Comparison of ENCODE assay signal across 8 cellular contexts in the genomic region with DNA sequence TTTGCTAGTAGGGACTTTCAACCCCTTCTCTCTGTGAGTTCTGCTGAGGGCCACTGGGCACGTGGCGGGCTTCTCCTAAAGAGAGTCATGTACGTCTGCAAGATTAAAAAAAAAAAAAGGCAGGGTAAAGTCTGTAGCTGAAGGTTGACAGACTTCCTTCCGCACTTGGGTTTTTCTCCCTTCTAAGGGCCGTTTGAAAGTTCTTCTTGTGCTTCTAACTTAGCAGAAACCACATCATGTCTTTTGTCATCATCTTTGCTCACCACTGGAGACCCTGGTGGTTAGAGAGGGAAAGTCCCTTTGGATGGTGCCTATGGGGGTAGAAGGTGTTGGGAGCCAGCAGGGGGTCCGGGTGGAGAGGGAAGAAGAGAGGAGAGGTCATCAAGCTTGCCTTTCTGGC. TPM values are rescaled to one million over a fixed set of nuclear protein-coding genes. Genes with fewer than 3 reads are reported as not detected.
A peak's percentile ranks its signal among the peaks of the same experiment; 100 is the strongest.
DNase-seq lines count a peak whose midpoint lies in the region; ATAC-seq and TF ChIP-seq lines count a peak whose summit lies in the region.
"Had no signal": no experiment of that assay in that cellular context is flagged by ENCODE, and none has a peak within 500 bp of the region (broad histone marks: within the 10 kb centered on the region; RNA-seq: fewer than 3 reads in every experiment).

No MANE protein-coding gene starts in this region.

- peak; percentile 44 for ATAC-seq in GM21390 (IDR thresholded peaks at IDR 0.05; ENCODE audit: unreplicated experiment)
- no peak for ATAC-seq in HG02973 (IDR thresholded peaks at IDR 0.05; ENCODE audit: unreplicated experiment)

- intact Hi-C loops in transverse colon (cut with DNase I; ENCODE audit: low total_unique reads), result no loop called here

- no peaks in the 10 kb centered on the region for H3K27me3 ChIP-seq in transverse colon

- no peak for TF ChIP-seq CTCF in transverse colon (IDR thresholded peaks at IDR 0.05)

- H3K27ac ChIP-seq in KOPT-K1 (ENCODE audit: low read depth, low read length, poor library complexity, severe bottlenecking) (peak overlapping the region; percentile 68), transverse colon (no peak overlapping the region), substantia nigra (ENCODE audit: low read depth, low read length, poor library complexity, severe bottlenecking) (no peak overlapping the region)

- H3K36me3 ChIP-seq in KOPT-K1 (ENCODE audit: insufficient read depth, low read length) (no peaks in the 10 kb centered on the region), transverse colon (no peaks in the 10 kb centered on the region)

- in situ Hi-C loops in transverse colon (cut with MboI; ENCODE audit: low pct_ligation_motif_present in 1 of 4, low pct_unique_long_range_greater_than_20kb in 1 of 4, low sequenced_read_pairs in 3 of 4), result no loop called here

- H3K4me1 ChIP-seq in transverse colon, result peaks cover 0 to 3% (median 0%) of the 10 kb centered on the region in 4 donors

- DNase-seq in activated T-helper 1 cell treated with Interleukin-2 at 50 U/mL for 16 hours (ENCODE audit: low read depth) (peak; percentile 32), transverse colon (no peak), substantia nigra (lab: John Stamatoyannopoulos, UW) (no peak)
- DNase-seq in stimulated activated CD8-positive, alpha-beta memory T cell treated with anti-CD3 and anti-CD28 coated beads, Interleukin-7, amount 100 ng/mL, for 4 hours (ENCODE audit: low read depth in 2 of 2), result peak; percentile 65 to 67
- DNase-seq: NCI-H1105 treated with DMSO at 0.1 percent for 48 hours had no signal

- TF ChIP-seq POLR2A in transverse colon (IDR thresholded peaks at IDR 0.05), result no peak

- H3K9me3 ChIP-seq in KOPT-K1 (ENCODE audit: insufficient read depth, low read length, poor library complexity, severe bottlenecking), result no peaks in the 10 kb centered on the region
- H3K9me3 ChIP-seq in transverse colon, result no peaks in the 10 kb centered on the region

- no peak overlapping the region for H3K4me3 ChIP-seq in transverse colon

- no peak for TF ChIP-seq EP300 in transverse colon (IDR thresholded peaks at IDR 0.05; ENCODE audit: low read depth)

- WGBS in transverse colon (ENCODE audit: low coverage in 1 of 2), 2 donors, result 60 to 76% methylated on average over 6 of the region's 6 CpGs

RNA-seq across cellular contexts. Expression of a gene that starts 31.4 kb away (rescaled TPM):
- 10 to 100 TPM in 3 of 4 donors, 1 to 10 TPM in 1; 2.4 to 32.4 (median 18.6) TPM for total RNA-seq in transverse colon

Comparison
In these comparisons a context has a peak if more than half of its experiments do, and no peak if none do; other contexts are left out.
1. DNase-seq: peak in activated T-helper 1 cell treated with Interleukin-2 at 50 U/mL for 16 hours (single experiment) and stimulated activated CD8-positive, alpha-beta memory T cell treated with anti-CD3 and anti-CD28 coated beads, Interleukin-7, amount 100 ng/mL, for 4 hours (2 of 2); none in transverse colon (single experiment) and substantia nigra (0 of 49).